ENCODE assay signal across 1 cellular context in genomic region chr16:84970447-84971127, GRCh38.
TF ChIP-seq lines count a peak whose summit lies in the region.

No MANE protein-coding gene starts in this region.

TF ChIP-seq in K562, 482 proteins besides CTCF, POLR2A, EP300 and RAD21 (continued from another document and continues in another):
- TF ChIP-seq GTF2F1 (IDR thresholded peaks at IDR 0.05; ENCODE audit: low read depth, low read length) (no peak), TBL1XR1 (IDR thresholded peaks at IDR 0.05; ENCODE audit: low read length in 2 of 2) (no peak), ZNF224 (CRISPR knock-in tag; IDR thresholded peaks at IDR 0.05) (no peak), TFAP4 (CRISPR knock-in tag; IDR thresholded peaks at IDR 0.05; ENCODE audit: borderline replicate concordance) (peak; percentile 49; the same call in 1 of the 2 replicates), TRIM28 (IDR thresholded peaks at IDR 0.05) (no peak), MLLT1 (IDR thresholded peaks at IDR 0.05) (0 out of 4 replicates have a peak, but pooled peaks of 1 of the 2 experiments have one; percentile 13), ZNF561 (CRISPR knock-in tag; conservative IDR thresholded peaks at IDR 0.05) (no peak), SMC3 (conservative IDR thresholded peaks at IDR 0.05; ENCODE audit: insufficient read depth, low read depth, low read length) (peak; percentile 100), OTX1 (CRISPR knock-in tag; IDR thresholded peaks at IDR 0.05) (no peak), EGR1 (conservative IDR thresholded peaks at IDR 0.05) (no peak), MYNN (IDR thresholded peaks at IDR 0.05) (no peak), MYNN (CRISPR knock-in tag; IDR thresholded peaks at IDR 0.05) (no peak), ZNF511 (CRISPR knock-in tag; IDR thresholded peaks at IDR 0.05) (peak; percentile 52; the same call in 1 of the 2 replicates), CSDE1 (IDR thresholded peaks at IDR 0.05) (no peak), IRF2 (CRISPR knock-in tag; IDR thresholded peaks at IDR 0.05) (no peak), ARID2 (IDR thresholded peaks at IDR 0.05) (peak; percentile 96), ZC3H11A (IDR thresholded peaks at IDR 0.05; ENCODE audit: low read depth, low read length) (0 out of 2 replicates have a peak, but pooled peaks have one; percentile 72), VEZF1 (CRISPR knock-in tag; IDR thresholded peaks at IDR 0.05) (no peak), SRF (CRISPR knock-in tag; IDR thresholded peaks at IDR 0.05) (no peak), NCOA4 (IDR thresholded peaks at IDR 0.05; ENCODE audit: partially characterized antibody) (no peak), SOX6 (IDR thresholded peaks at IDR 0.05) (peak; percentile 30; the same call in 1 of the 2 replicates), XRCC4 (IDR thresholded peaks at IDR 0.05; ENCODE audit: extremely low read depth, insufficient read depth, insufficient read length) (no peak), TOE1 (IDR thresholded peaks at IDR 0.05; ENCODE audit: borderline replicate concordance) (0 out of 2 replicates have a peak, but pooled peaks have one; percentile 30), TOE1 (CRISPR knock-in tag; IDR thresholded peaks at IDR 0.05; ENCODE audit: borderline replicate concordance, low read depth) (no peak), ZNF740 (CRISPR knock-in tag; IDR thresholded peaks at IDR 0.05) (0 out of 2 replicates have a peak, but pooled peaks have one; percentile 57), ZNF740 (tag; IDR thresholded peaks at IDR 0.05) (no peak), RBM39 (optimal IDR thresholded peaks at IDR 0.05; ENCODE audit: low read depth, low read length) (no peak), GTF2A2 (tag; IDR thresholded peaks at IDR 0.05) (no peak), ATF1 (CRISPR knock-in tag; IDR thresholded peaks at IDR 0.05) (no peak), ATF1 (tag; IDR thresholded peaks at IDR 0.05) (peak; percentile 51; the same call in 1 of the 2 replicates), MYC (IDR thresholded peaks at IDR 0.05; ENCODE audit: low read depth, low read length) (peak; percentile 41; the same call in 1 of the 2 replicates), MYC (CRISPR knock-in tag; IDR thresholded peaks at IDR 0.05; ENCODE audit: borderline replicate concordance, low read depth) (no peak), RFX5 (IDR thresholded peaks at IDR 0.05; ENCODE audit: low read depth, low read length) (no peak), TCF3 (CRISPR knock-in tag; IDR thresholded peaks at IDR 0.05) (peak; percentile 17; the same call in 1 of the 2 replicates), ARNT (IDR thresholded peaks at IDR 0.05) (no peak), PRMT5 (CRISPR knock-in tag; IDR thresholded peaks at IDR 0.05) (no peak), ELF1 (tag; IDR thresholded peaks at IDR 0.05) (no peak), PTRF (tag; IDR thresholded peaks at IDR 0.05) (no peak), FOXK1 (CRISPR knock-in tag; IDR thresholded peaks at IDR 0.05; ENCODE audit: borderline replicate concordance) (0 out of 2 replicates have a peak, but pooled peaks have one; percentile 77), MXI1 (IDR thresholded peaks at IDR 0.05; ENCODE audit: low read depth, low read length) (no peak), RB1 (IDR thresholded peaks at IDR 0.05; ENCODE audit: low read depth) (peak; percentile 97), KLF16 (IDR thresholded peaks at IDR 0.05) (0 out of 2 replicates have a peak, but pooled peaks have one; percentile 12), CAMTA2 (CRISPR knock-in tag; conservative IDR thresholded peaks at IDR 0.05) (no peak), ADNP (tag; IDR thresholded peaks at IDR 0.05) (no peak), NCOA2 (IDR thresholded peaks at IDR 0.05; ENCODE audit: partially characterized antibody in 2 of 2) (no peak), CREM (IDR thresholded peaks at IDR 0.05; ENCODE audit: low read depth) (peak; percentile 11; the same call in 1 of the 2 replicates), DACH1 (IDR thresholded peaks at IDR 0.05; ENCODE audit: partially characterized antibody) (no peak), ZNF324 (CRISPR knock-in tag; IDR thresholded peaks at IDR 0.05) (no peak), RBM14 (IDR thresholded peaks at IDR 0.05; ENCODE audit: borderline replicate concordance, insufficient read depth, low read depth, low read length) (no peak), CBX1 (IDR thresholded peaks at IDR 0.05; ENCODE audit: low read depth) (no peak), ZNF24 (IDR thresholded peaks at IDR 0.05) (peak; percentile 67; the same call in 1 of the 2 replicates), PREB (CRISPR knock-in tag; IDR thresholded peaks at IDR 0.05) (no peak), ZNF766 (CRISPR knock-in tag; conservative IDR thresholded peaks at IDR 0.05) (0 out of 2 replicates have a peak, but pooled peaks have one; percentile 24), EP400 (IDR thresholded peaks at IDR 0.05) (no peak), TAF7 (tag; IDR thresholded peaks at IDR 0.05) (no peak), ZBTB7A (IDR thresholded peaks at IDR 0.05; ENCODE audit: borderline replicate concordance, control insufficient read depth, low read depth, low read length) (no peak), ZNF699 (CRISPR knock-in tag; IDR thresholded peaks at IDR 0.05; ENCODE audit: insufficient replicate concordance) (no peak), PML (IDR thresholded peaks at IDR 0.05; ENCODE audit: low read length) (no peak), CBFA2T3 (IDR thresholded peaks at IDR 0.05) (no peak), CTBP1 (IDR thresholded peaks at IDR 0.05; ENCODE audit: borderline replicate concordance) (peak; percentile 62; the same call in 1 of the 2 replicates), ZKSCAN1 (IDR thresholded peaks at IDR 0.05; ENCODE audit: low read depth, low read length) (peak; percentile 99), IFI16 (CRISPR knock-in tag; IDR thresholded peaks at IDR 0.05) (no peak), NELFE (IDR thresholded peaks at IDR 0.05; ENCODE audit: insufficient read depth, insufficient read length) (no peak), THRAP3 (IDR thresholded peaks at IDR 0.05; ENCODE audit: borderline replicate concordance) (no peak), NCOA1 (IDR thresholded peaks at IDR 0.05; ENCODE audit: low read depth) (no peak)
- TF ChIP-seq, protein P1, sequence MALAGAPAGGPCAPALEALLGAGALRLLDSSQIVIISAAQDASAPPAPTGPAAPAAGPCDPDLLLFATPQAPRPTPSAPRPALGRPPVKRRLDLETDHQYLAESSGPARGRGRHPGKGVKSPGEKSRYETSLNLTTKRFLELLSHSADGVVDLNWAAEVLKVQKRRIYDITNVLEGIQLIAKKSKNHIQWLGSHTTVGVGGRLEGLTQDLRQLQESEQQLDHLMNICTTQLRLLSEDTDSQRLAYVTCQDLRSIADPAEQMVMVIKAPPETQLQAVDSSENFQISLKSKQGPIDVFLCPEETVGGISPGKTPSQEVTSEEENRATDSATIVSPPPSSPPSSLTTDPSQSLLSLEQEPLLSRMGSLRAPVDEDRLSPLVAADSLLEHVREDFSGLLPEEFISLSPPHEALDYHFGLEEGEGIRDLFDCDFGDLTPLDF (CRISPR knock-in tag; IDR thresholded peaks at IDR 0.05): no peak
- TF ChIP-seq, protein P2, sequence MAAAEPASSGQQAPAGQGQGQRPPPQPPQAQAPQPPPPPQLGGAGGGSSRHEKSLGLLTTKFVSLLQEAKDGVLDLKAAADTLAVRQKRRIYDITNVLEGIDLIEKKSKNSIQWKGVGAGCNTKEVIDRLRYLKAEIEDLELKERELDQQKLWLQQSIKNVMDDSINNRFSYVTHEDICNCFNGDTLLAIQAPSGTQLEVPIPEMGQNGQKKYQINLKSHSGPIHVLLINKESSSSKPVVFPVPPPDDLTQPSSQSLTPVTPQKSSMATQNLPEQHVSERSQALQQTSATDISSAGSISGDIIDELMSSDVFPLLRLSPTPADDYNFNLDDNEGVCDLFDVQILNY (CRISPR knock-in tag; IDR thresholded peaks at IDR 0.05): no peak
- TF ChIP-seq, protein P3, sequence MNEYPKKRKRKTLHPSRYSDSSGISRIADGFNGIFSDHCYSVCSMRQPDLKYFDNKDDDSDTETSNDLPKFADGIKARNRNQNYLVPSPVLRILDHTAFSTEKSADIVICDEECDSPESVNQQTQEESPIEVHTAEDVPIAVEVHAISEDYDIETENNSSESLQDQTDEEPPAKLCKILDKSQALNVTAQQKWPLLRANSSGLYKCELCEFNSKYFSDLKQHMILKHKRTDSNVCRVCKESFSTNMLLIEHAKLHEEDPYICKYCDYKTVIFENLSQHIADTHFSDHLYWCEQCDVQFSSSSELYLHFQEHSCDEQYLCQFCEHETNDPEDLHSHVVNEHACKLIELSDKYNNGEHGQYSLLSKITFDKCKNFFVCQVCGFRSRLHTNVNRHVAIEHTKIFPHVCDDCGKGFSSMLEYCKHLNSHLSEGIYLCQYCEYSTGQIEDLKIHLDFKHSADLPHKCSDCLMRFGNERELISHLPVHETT (CRISPR knock-in tag; conservative IDR thresholded peaks at IDR 0.05 in 1 of 2, IDR thresholded peaks at IDR 0.05 in 1 of 2): no peak
- TF ChIP-seq, protein P4, sequence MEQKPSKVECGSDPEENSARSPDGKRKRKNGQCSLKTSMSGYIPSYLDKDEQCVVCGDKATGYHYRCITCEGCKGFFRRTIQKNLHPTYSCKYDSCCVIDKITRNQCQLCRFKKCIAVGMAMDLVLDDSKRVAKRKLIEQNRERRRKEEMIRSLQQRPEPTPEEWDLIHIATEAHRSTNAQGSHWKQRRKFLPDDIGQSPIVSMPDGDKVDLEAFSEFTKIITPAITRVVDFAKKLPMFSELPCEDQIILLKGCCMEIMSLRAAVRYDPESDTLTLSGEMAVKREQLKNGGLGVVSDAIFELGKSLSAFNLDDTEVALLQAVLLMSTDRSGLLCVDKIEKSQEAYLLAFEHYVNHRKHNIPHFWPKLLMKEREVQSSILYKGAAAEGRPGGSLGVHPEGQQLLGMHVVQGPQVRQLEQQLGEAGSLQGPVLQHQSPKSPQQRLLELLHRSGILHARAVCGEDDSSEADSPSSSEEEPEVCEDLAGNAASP (IDR thresholded peaks at IDR 0.05): no peak
- TF ChIP-seq, protein P5, sequence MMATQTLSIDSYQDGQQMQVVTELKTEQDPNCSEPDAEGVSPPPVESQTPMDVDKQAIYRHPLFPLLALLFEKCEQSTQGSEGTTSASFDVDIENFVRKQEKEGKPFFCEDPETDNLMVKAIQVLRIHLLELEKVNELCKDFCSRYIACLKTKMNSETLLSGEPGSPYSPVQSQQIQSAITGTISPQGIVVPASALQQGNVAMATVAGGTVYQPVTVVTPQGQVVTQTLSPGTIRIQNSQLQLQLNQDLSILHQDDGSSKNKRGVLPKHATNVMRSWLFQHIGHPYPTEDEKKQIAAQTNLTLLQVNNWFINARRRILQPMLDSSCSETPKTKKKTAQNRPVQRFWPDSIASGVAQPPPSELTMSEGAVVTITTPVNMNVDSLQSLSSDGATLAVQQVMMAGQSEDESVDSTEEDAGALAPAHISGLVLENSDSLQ (IDR thresholded peaks at IDR 0.05): no peak
